In genomic region chr10:103966671-103967432, GRCh38 we compare ENCODE assay signal across 8 cellular contexts. TPM values are rescaled to one million over a fixed set of nuclear protein-coding genes. Genes with fewer than 3 reads are reported as not detected.
DNase-seq lines count a peak whose midpoint lies in the region; ATAC-seq and TF ChIP-seq lines count a peak whose summit lies in the region.

SLK (plus strand) TSS chr10:103967140; CDS start chr10:103967746, 606 bp downstream.

- H3K27ac ChIP-seq in MM.1S (ENCODE audit: low read length): peak within 1 kb of the TSS; percentile 23; the same call in 1 of the 2 replicates
- H3K27ac ChIP-seq in parathyroid adenoma: peak within 1 kb of the TSS; percentile 72
- peak within 1 kb of the TSS; percentile 92 to 97 (median 95) for H3K27ac ChIP-seq in thyroid gland

- no peaks in the 10 kb centered on the region for H3K27me3 Mint-ChIP-seq in activated naive CD8-positive, alpha-beta T cell treated with anti-CD3 and anti-CD28 coated beads, Interleukin-2, amount 10 ng/mL, durations not matched to agents 7 days and 5 days

- H3K36me3 ChIP-seq in HAP-1 (replicated peaks) (no peaks in the 10 kb centered on the region), MM.1S (replicated peaks; ENCODE audit: insufficient read depth, low read length) (no peaks in the 10 kb centered on the region; the same call in 1 of the 2 replicates), parathyroid adenoma (ENCODE audit: control insufficient read depth, insufficient read depth, low read length) (no peaks in the 10 kb centered on the region), thyroid gland (no peaks in the 10 kb centered on the region)

- H3K9me3 Mint-ChIP-seq in activated naive CD8-positive, alpha-beta T cell treated with anti-CD3 and anti-CD28 coated beads, Interleukin-2, amount 10 ng/mL, durations not matched to agents 7 days and 5 days: no peaks in the 10 kb centered on the region

- POLR2A ChIA-PET in activated naive CD8-positive, alpha-beta T cell treated with anti-CD3 and anti-CD28 coated beads, Interleukin-2, amount 10 ng/mL, durations not matched to agents 7 days and 5 days (lab: Charles Lee): interaction anchor here (0.9 to 3.0 kb wide), 11 partner anchors 16 to 154 kb away, joined by 3 to 28 read pairs (median 4); partner anchors contain the start of gene SFR1

- no peaks in the 10 kb centered on the region for H4K20me1 ChIP-seq in MM.1S (ENCODE audit: insufficient read depth, low read length)

- WGBS in thyroid gland, 2 donors: 3 to 5% methylated on average over 9 to 12 of the region's 90 CpGs

- no peaks in the 10 kb centered on the region for H3K9me2 ChIP-seq in MM.1S (replicated peaks; ENCODE audit: insufficient read depth, low read length)

- no peaks in the 10 kb centered on the region for H3K9me3 ChIP-seq in HAP-1
- no peaks in the 10 kb centered on the region for H3K9me3 ChIP-seq in MM.1S (replicated peaks; ENCODE audit: insufficient read depth, low read length)
- H3K9me3 ChIP-seq in parathyroid adenoma (ENCODE audit: control insufficient read depth, low read length): no peaks in the 10 kb centered on the region
- no peaks in the 10 kb centered on the region for H3K9me3 ChIP-seq in thyroid gland

- H3K9ac ChIP-seq in MM.1S (ENCODE audit: low read length) (peak within 1 kb of the TSS; percentile 82), parathyroid adenoma (peak within 1 kb of the TSS; percentile 48)

- peak within 1 kb of the TSS; percentile 60 for H3K4me3 ChIP-seq in HAP-1
- peak within 1 kb of the TSS; percentile 84 for H3K4me3 ChIP-seq in MM.1S (ENCODE audit: low read length)
- H3K4me3 ChIP-seq in parathyroid adenoma (ENCODE audit: low read depth, low read length): peak within 1 kb of the TSS; percentile 100
- H3K4me3 ChIP-seq in thyroid gland (replicated peaks in 1 of 3): peak within 1 kb of the TSS; percentile 73 to 84 (median 80)

- TF ChIP-seq CTCF in MM.1S (IDR thresholded peaks at IDR 0.05; ENCODE audit: low read length): no peak
- TF ChIP-seq CTCF in parathyroid adenoma (IDR thresholded peaks at IDR 0.05): no peak
- TF ChIP-seq CTCF in thyroid gland (IDR thresholded peaks at IDR 0.05): no peak

- intact Hi-C loops in Right ventricle myocardium inferior (cut with DNase I): loop anchor here (2.0 to 5.0 kb wide), 3 partner anchors 48 to 155 kb away; partner anchors contain the start of genes SFR1 and STN1
- intact Hi-C loops in thyroid gland (cut with DNase I): loop anchor here (10.0 kb wide), 1 partner anchor 52 kb away; the partner anchor contains the start of gene STN1

- peaks cover 27% of the 10 kb centered on the region for H3K4me1 Mint-ChIP-seq in activated naive CD8-positive, alpha-beta T cell treated with anti-CD3 and anti-CD28 coated beads, Interleukin-2, amount 10 ng/mL, durations not matched to agents 7 days and 5 days

- H3K36me3 Mint-ChIP-seq in activated naive CD8-positive, alpha-beta T cell treated with anti-CD3 and anti-CD28 coated beads, Interleukin-2, amount 10 ng/mL, durations not matched to agents 7 days and 5 days: peaks cover 6% of the 10 kb centered on the region

- DNase-seq in GM04504 (ENCODE audit: low read depth): peak; percentile 75
- peak; percentile 56 to 79 for DNase-seq in HAP-1 (ENCODE audit: low spot score in 2 of 2)
- DNase-seq in MM.1S: peak; percentile 88
- peak; percentile 15 to 67 for DNase-seq in SW 1271 (lab: John Stamatoyannopoulos, UW)
- DNase-seq in activated naive CD8-positive, alpha-beta T cell treated with anti-CD3 and anti-CD28 coated beads, Interleukin-2, amount 10 ng/mL, durations not matched to agents 7 days and 5 days: peak; percentile 96
- peak; percentile 93 for DNase-seq in Right ventricle myocardium inferior (ENCODE audit: missing footprints)
- DNase-seq in thyroid gland: peak; percentile 77 to 82

- H2AFZ ChIP-seq in MM.1S (ENCODE audit: low read length) (peak within 1 kb of the TSS; percentile 89), parathyroid adenoma (peak within 1 kb of the TSS; percentile 98)

- no peaks in the 10 kb centered on the region for H3F3A ChIP-seq in MM.1S (ENCODE audit: insufficient read depth, low read length)

- in situ Hi-C loops in HAP-1 (cut with MboI; ENCODE audit: low sequenced_read_pairs): loop anchor here (10.0 kb wide), 1 partner anchor 158 kb away; the partner anchor contains the start of gene SFR1

- TF ChIP-seq POLR2A in thyroid gland (IDR thresholded peaks at IDR 0.05): peak; percentile 90 to 98

- peak within 1 kb of the TSS; percentile 96 for H3K27ac Mint-ChIP-seq in activated naive CD8-positive, alpha-beta T cell treated with anti-CD3 and anti-CD28 coated beads, Interleukin-2, amount 10 ng/mL, durations not matched to agents 7 days and 5 days

- peak; percentile 87 for ATAC-seq in activated naive CD8-positive, alpha-beta T cell treated with anti-CD3 and anti-CD28 coated beads, Interleukin-2, amount 10 ng/mL, durations not matched to agents 7 days and 5 days (ENCODE audit: low read depth)
- peak; percentile 98 for ATAC-seq in Right ventricle myocardium inferior

- H3K4me3 Mint-ChIP-seq in activated naive CD8-positive, alpha-beta T cell treated with anti-CD3 and anti-CD28 coated beads, Interleukin-2, amount 10 ng/mL, durations not matched to agents 7 days and 5 days: peak within 1 kb of the TSS; percentile 99

- peaks cover 44% of the 10 kb centered on the region for H3K79me2 ChIP-seq in MM.1S (ENCODE audit: low read length)
- peaks cover 18% of the 10 kb centered on the region for H3K79me2 ChIP-seq in parathyroid adenoma

- peaks cover 10% of the 10 kb centered on the region for H3K4me1 ChIP-seq in HAP-1
- H3K4me1 ChIP-seq in MM.1S (ENCODE audit: low read length): no peaks in the 10 kb centered on the region
- H3K4me1 ChIP-seq in parathyroid adenoma: peaks cover 14% of the 10 kb centered on the region
- H3K4me1 ChIP-seq in thyroid gland: peaks cover 13 to 28% of the 10 kb centered on the region in 2 donors

- H3K27me3 ChIP-seq in HAP-1 (ENCODE audit: low read depth): no peaks in the 10 kb centered on the region
- H3K27me3 ChIP-seq in MM.1S (replicated peaks; ENCODE audit: insufficient read depth, low read length): no peaks in the 10 kb centered on the region
- no peaks in the 10 kb centered on the region for H3K27me3 ChIP-seq in parathyroid adenoma (ENCODE audit: control insufficient read depth, insufficient read depth, low read length)
- H3K27me3 ChIP-seq in thyroid gland: no peaks in the 10 kb centered on the region

- H3K4me2 ChIP-seq in MM.1S (ENCODE audit: low read depth, low read length): peak within 1 kb of the TSS; percentile 81
- H3K4me2 ChIP-seq in parathyroid adenoma (ENCODE audit: low read length): peak within 1 kb of the TSS; percentile 99

RNA-seq across cellular contexts. Expression of gene SLK, which starts in this region (rescaled TPM):
- total RNA-seq in activated naive CD8-positive, alpha-beta T cell treated with anti-CD3 and anti-CD28 coated beads, Interleukin-2, amount 10 ng/mL, durations not matched to agents 7 days and 5 days: 10 to 100 TPM; 37.9 to 38.4 TPM
- total RNA-seq in Right ventricle myocardium inferior: 28.9 TPM
- total RNA-seq in thyroid gland: 10 to 100 TPM; 57.7 to 76.9 (median 64.5) TPM

Comparison
In these comparisons a context has a peak if more than half of its experiments do, and no peak if none do; other contexts are left out.
1. Peak in every context shown above with its lines: DNase-seq, ATAC-seq, H3K4me3 ChIP-seq and H3K27ac ChIP-seq.
2. DNase-seq: peak in every context shown above with its lines; median percentile 96 in activated naive CD8-positive, alpha-beta T cell treated with anti-CD3 and anti-CD28 coated beads, Interleukin-2, amount 10 ng/mL, durations not matched to agents 7 days and 5 days; 93 in Right ventricle myocardium inferior; 88 in MM.1S; 80 in thyroid gland; 75 in GM04504; 68 in HAP-1; 41 in SW 1271.
3. H3K27ac ChIP-seq: peak in every context shown above with its lines; median percentile 95 in thyroid gland; 72 in parathyroid adenoma; 23 in MM.1S.